21 cellular contexts compared by ENCODE assay signal in genomic region chr6:136337606-136338005, GRCh38. TPM values are rescaled to one million over a fixed set of nuclear protein-coding genes. Genes with fewer than 3 reads are reported as not detected.
A peak's percentile ranks its signal among the peaks of the same experiment; 100 is the strongest.
DNase-seq lines count a peak whose midpoint lies in the region; ATAC-seq and TF ChIP-seq lines count a peak whose summit lies in the region.
"Had no signal": no experiment of that assay in that cellular context is flagged by ENCODE, and none has a peak within 500 bp of the region (broad histone marks: within the 10 kb centered on the region; RNA-seq: fewer than 3 reads in every experiment).

No MANE protein-coding gene starts in this region.

- no peaks in the 10 kb centered on the region for H3K36me3 ChIP-seq in left lung
- no peaks in the 10 kb centered on the region for H3K36me3 ChIP-seq in left ventricle myocardium inferior
- H3K36me3 ChIP-seq: BE2C; BLaER1 treated with 17β-estradiol and CSF1 and Interleukin-3, amounts not matched to agents 10 nM and 100 nM had no signal

- no peak overlapping the region for H3K4me3 ChIP-seq in left lung
- H3K4me3 ChIP-seq in left ventricle myocardium inferior: no peak overlapping the region
- H3K4me3 ChIP-seq: BLaER1 treated with 17β-estradiol and CSF1 and Interleukin-3, amounts not matched to agents 10 nM and 100 nM; GM23248 had no signal

- H3K27ac ChIP-seq in cingulate gyrus (ENCODE audit: low read depth, low read length) (peak overlapping the region; percentile 63), left lung (no peak overlapping the region), left ventricle myocardium inferior (replicated peaks) (no peak overlapping the region)
- H3K27ac ChIP-seq: 22Rv1; BLaER1 treated with 17β-estradiol and CSF1 and Interleukin-3, amounts not matched to agents 10 nM and 100 nM; GM23248 had no signal

- ATAC-seq in left lung: peak; percentile 62
- ATAC-seq in stimulated activated memory B cell treated with anti-CD40 and anti-IgM and Interleukin-4, amounts not matched to agents 10 μg/mL and 1 μg/mL and 100 μg/mL, for 72 hours: peak; percentile 50
- ATAC-seq in naive thymus-derived CD8-positive, alpha-beta T cell: no peak

- H3K9me3 Mint-ChIP-seq in stimulated activated memory B cell treated with anti-CD40 and anti-IgM and Interleukin-4, amounts not matched to agents 10 μg/mL and 1 μg/mL and 100 μg/mL, for 72 hours: no peaks in the 10 kb centered on the region
- H3K9me3 Mint-ChIP-seq in naive thymus-derived CD8-positive, alpha-beta T cell: no peaks in the 10 kb centered on the region
- H3K9me3 Mint-ChIP-seq: CD4-positive, alpha-beta memory T cell had no signal

- H3K4me3 Mint-ChIP-seq in stimulated activated memory B cell treated with anti-CD40 and anti-IgM and Interleukin-4, amounts not matched to agents 10 μg/mL and 1 μg/mL and 100 μg/mL, for 72 hours: no peak overlapping the region
- no peak overlapping the region for H3K4me3 Mint-ChIP-seq in naive thymus-derived CD8-positive, alpha-beta T cell
- H3K4me3 Mint-ChIP-seq: CD4-positive, alpha-beta memory T cell had no signal

- no peak for TF ChIP-seq CTCF in left lung (IDR thresholded peaks at IDR 0.05)
- no peak for TF ChIP-seq CTCF in left ventricle myocardium inferior (IDR thresholded peaks at IDR 0.05; ENCODE audit: borderline replicate concordance)

- POLR2A ChIA-PET in naive thymus-derived CD8-positive, alpha-beta T cell (lab: Charles Lee): no interaction called here

- no peaks in the 10 kb centered on the region for H3K36me3 Mint-ChIP-seq in stimulated activated memory B cell treated with anti-CD40 and anti-IgM and Interleukin-4, amounts not matched to agents 10 μg/mL and 1 μg/mL and 100 μg/mL, for 72 hours
- H3K36me3 Mint-ChIP-seq in naive thymus-derived CD8-positive, alpha-beta T cell: no peaks in the 10 kb centered on the region
- H3K36me3 Mint-ChIP-seq: CD4-positive, alpha-beta memory T cell had no signal

- H3K4me1 ChIP-seq in left lung (no peaks in the 10 kb centered on the region), left ventricle myocardium inferior (no peaks in the 10 kb centered on the region)
- H3K4me1 ChIP-seq: BE2C; BLaER1 treated with 17β-estradiol and CSF1 and Interleukin-3, amounts not matched to agents 10 nM and 100 nM had no signal

- no peaks in the 10 kb centered on the region for H3K27me3 ChIP-seq in left lung
- peaks cover 4% of the 10 kb centered on the region for H3K27me3 ChIP-seq in left ventricle myocardium inferior (ENCODE audit: low read depth)
- H3K27me3 ChIP-seq: BE2C; BLaER1 treated with 17β-estradiol and CSF1 and Interleukin-3, amounts not matched to agents 10 nM and 100 nM had no signal

- no peak overlapping the region for H3K27ac Mint-ChIP-seq in stimulated activated memory B cell treated with anti-CD40 and anti-IgM and Interleukin-4, amounts not matched to agents 10 μg/mL and 1 μg/mL and 100 μg/mL, for 72 hours
- no peak overlapping the region for H3K27ac Mint-ChIP-seq in naive thymus-derived CD8-positive, alpha-beta T cell
- H3K27ac Mint-ChIP-seq: CD4-positive, alpha-beta memory T cell had no signal

- H3K4me1 Mint-ChIP-seq in stimulated activated memory B cell treated with anti-CD40 and anti-IgM and Interleukin-4, amounts not matched to agents 10 μg/mL and 1 μg/mL and 100 μg/mL, for 72 hours: no peaks in the 10 kb centered on the region
- no peaks in the 10 kb centered on the region for H3K4me1 Mint-ChIP-seq in naive thymus-derived CD8-positive, alpha-beta T cell
- H3K4me1 Mint-ChIP-seq: CD4-positive, alpha-beta memory T cell had no signal

- intact Hi-C loops in left lung (cut with DNase I) (no loop called here), left ventricle myocardium inferior (cut with micrococcal nuclease) (no loop called here)

- H3K9me3 ChIP-seq in left lung: no peaks in the 10 kb centered on the region
- no peaks in the 10 kb centered on the region for H3K9me3 ChIP-seq in left ventricle myocardium inferior (replicated peaks)
- H3K9me3 ChIP-seq: BE2C; BLaER1 treated with 17β-estradiol and CSF1 and Interleukin-3, amounts not matched to agents 10 nM and 100 nM had no signal

- DNase-seq in NCI-H69 (lab: John Stamatoyannopoulos, UW) (peak; percentile 24), left lung (no peak), C1 segment of cervical spinal cord (lab: John Stamatoyannopoulos, UW) (no peak), left ventricle myocardium inferior (no peak), AG20443 (ENCODE audit: low spot score) (no peak)
- DNase-seq in naive thymus-derived CD8-positive, alpha-beta T cell: no peak
- DNase-seq: AML-193; BE2C; Calu3; CD4-positive, alpha-beta memory T cell; COR-L47; DMS53; DMS79 treated with DMSO at 0.1 percent for 48 hours; GF-D8; GM23248; H7; HCEC 1CT had no signal

- no peaks in the 10 kb centered on the region for H3K27me3 Mint-ChIP-seq in stimulated activated memory B cell treated with anti-CD40 and anti-IgM and Interleukin-4, amounts not matched to agents 10 μg/mL and 1 μg/mL and 100 μg/mL, for 72 hours
- peaks cover 0 to 4% (median 0%) of the 10 kb centered on the region in 5 donors for H3K27me3 Mint-ChIP-seq in naive thymus-derived CD8-positive, alpha-beta T cell
- H3K27me3 Mint-ChIP-seq: CD4-positive, alpha-beta memory T cell had no signal

RNA-seq across cellular contexts. Expression of gene BCLAF1, which starts 48.0 kb away (rescaled TPM):
- total RNA-seq in left lung (100 to 1,000 TPM; 112 to 127 TPM), left ventricle myocardium inferior (53.2 TPM)
- 100 to 1,000 TPM; 270 to 277 TPM for total RNA-seq in naive thymus-derived CD8-positive, alpha-beta T cell
- polyA plus RNA-seq in naive thymus-derived CD8-positive, alpha-beta T cell: 100 to 1,000 TPM; 119 to 127 (median 125) TPM

Comparison
In these comparisons a context has a peak if more than half of its experiments do, and no peak if none do; other contexts are left out.
1. ATAC-seq: peak in left lung (single experiment) and stimulated activated memory B cell treated with anti-CD40 and anti-IgM and Interleukin-4, amounts not matched to agents 10 μg/mL and 1 μg/mL and 100 μg/mL, for 72 hours (single experiment); none in naive thymus-derived CD8-positive, alpha-beta T cell (0 of 2).